ENCODE assay signal across 9 cellular contexts in genomic region chr2:159832026-159832425, GRCh38.
"Had no signal": no experiment of that assay in that cellular context is flagged by ENCODE, and none has a peak within 500 bp of the region (broad histone marks: within the 10 kb centered on the region; RNA-seq: fewer than 3 reads in every experiment).

No MANE protein-coding gene starts in this region.

- H3K27ac ChIP-seq: GM23248, HL-60 had no signal

- ATAC-seq: HCT116, HepG2 had no signal

- H3K27ac Mint-ChIP-seq: HFFc6, IgD-negative memory B cell had no signal

- H2AFZ ChIP-seq: GM23248 had no signal

- H3K4me3 Mint-ChIP-seq: HFFc6, IgD-negative memory B cell had no signal

- H3K9me3 ChIP-seq: HAP-1 had no signal

- H3K9me3 Mint-ChIP-seq: IgD-negative memory B cell had no signal

- H3K27me3 Mint-ChIP-seq: IgD-negative memory B cell had no signal

- H3K36me3 ChIP-seq: HAP-1 had no signal

- H3K9ac ChIP-seq: GM23248 had no signal

- DNase-seq: GM23248, H7, HFFc6, KG1 had no signal

- H3K4me3 ChIP-seq: GM23248, HAP-1 had no signal

- H3K4me1 Mint-ChIP-seq: IgD-negative memory B cell had no signal
